8 cellular contexts compared by ENCODE assay signal in genomic region chr18:75070625-75071483, GRCh38.
A peak's percentile ranks its signal among the peaks of the same experiment; 100 is the strongest.
DNase-seq lines count a peak whose midpoint lies in the region; ATAC-seq lines count a peak whose summit lies in the region.

No MANE protein-coding gene starts in this region.

- peak overlapping the region; percentile 70 to 91 (median 86) for H3K4me3 Mint-ChIP-seq in IgD-negative memory B cell
- peak overlapping the region; percentile 91 for H3K4me3 Mint-ChIP-seq in activated naive CD8-positive, alpha-beta T cell

- peak overlapping the region; percentile 34 for H3K27ac ChIP-seq in right cardiac atrium (ENCODE audit: low read length)

- H3K9me3 Mint-ChIP-seq in IgD-negative memory B cell, result peaks cover 0 to 2% (median 0%) of the 10 kb centered on the region in 3 donors
- H3K9me3 Mint-ChIP-seq in activated naive CD8-positive, alpha-beta T cell (ENCODE audit: low read depth), result no peaks in the 10 kb centered on the region

- no peaks in the 10 kb centered on the region for H3K36me3 ChIP-seq in H7 (replicated peaks; ENCODE audit: control insufficient read depth, insufficient read depth, low read length)

- DNase-seq in D341Med (ENCODE audit: low spot score) (peak; percentile 17), SKM-1 treated with dmso at 0.1 percent for 144 hours (lab: John Stamatoyannopoulos, UW; ENCODE audit: unreplicated experiment) (peak; percentile 83), right cardiac atrium (peak in 1 of 3 donors; percentile 72), H7 (no peak)
- peak; percentile 29 for DNase-seq in stimulated activated CD4-positive, alpha-beta T cell treated with anti-CD3 and anti-CD28 coated beads, Interleukin-12 subunit alpha, Interleukin-12 subunit beta, amount 100 ng/mL, for 4 hours

- H3K4me3 ChIP-seq in right cardiac atrium (ENCODE audit: low read length) (no peak overlapping the region), H7 (ENCODE audit: insufficient read depth, low read depth, low read length) (no peak overlapping the region)

- intact Hi-C loops in right cardiac atrium (cut with DNase I), result no loop called here

- peaks cover 1% of the 10 kb centered on the region for H3K36me3 Mint-ChIP-seq in IgD-negative memory B cell
- peaks cover 7% of the 10 kb centered on the region for H3K36me3 Mint-ChIP-seq in activated naive CD8-positive, alpha-beta T cell

- no peaks in the 10 kb centered on the region for H3K9me3 ChIP-seq in right cardiac atrium (ENCODE audit: control insufficient read depth, low read length)

- peaks cover 14 to 20% (median 19%) of the 10 kb centered on the region in 3 donors for H3K4me1 Mint-ChIP-seq in IgD-negative memory B cell
- peaks cover 36% of the 10 kb centered on the region for H3K4me1 Mint-ChIP-seq in activated naive CD8-positive, alpha-beta T cell (ENCODE audit: low read depth)

- no peaks in the 10 kb centered on the region for H3K27me3 Mint-ChIP-seq in IgD-negative memory B cell
- no peaks in the 10 kb centered on the region for H3K27me3 Mint-ChIP-seq in activated naive CD8-positive, alpha-beta T cell

- 57% methylated on average over 22 of the region's 22 CpGs for WGBS in right cardiac atrium

- ATAC-seq in GM21528 (IDR thresholded peaks at IDR 0.05; ENCODE audit: low FRiP score, unreplicated experiment) (peak; percentile 92), right cardiac atrium (peak; percentile 32 to 58)

- H3K27ac Mint-ChIP-seq in IgD-negative memory B cell, result peak overlapping the region; percentile 82 to 97 (median 97)
- H3K27ac Mint-ChIP-seq in activated naive CD8-positive, alpha-beta T cell, result peak overlapping the region; percentile 98

- H3K4me1 ChIP-seq in right cardiac atrium (ENCODE audit: control insufficient read depth, insufficient read depth, low read length), result no peaks in the 10 kb centered on the region

- H3K27me3 ChIP-seq in right cardiac atrium (ENCODE audit: control insufficient read depth, insufficient read depth) (no peaks in the 10 kb centered on the region), H7 (ENCODE audit: control insufficient read depth, insufficient read depth, low read length) (no peaks in the 10 kb centered on the region)
